Comparison of ENCODE assay signal across 19 cellular contexts in genomic region chr13:104980571-104980970, GRCh38.
"Had no signal": no experiment of that assay in that cellular context is flagged by ENCODE, and none has a peak within 500 bp of the region (broad histone marks: within the 10 kb centered on the region; RNA-seq: fewer than 3 reads in every experiment).

No MANE protein-coding gene starts in this region.

- H3K9me3 ChIP-seq: esophagus squamous epithelium, gastroesophageal sphincter, testis, tibial nerve, upper lobe of right lung, vagina had no signal

- H3K27ac ChIP-seq: esophagus squamous epithelium, gastroesophageal sphincter, skin epidermis, testis, tibial nerve, upper lobe of right lung, vagina had no signal

- H3K4me1 ChIP-seq: esophagus squamous epithelium, testis, upper lobe of right lung, vagina had no signal

- H3K27me3 ChIP-seq: esophagus squamous epithelium, gastroesophageal sphincter, testis, tibial nerve, upper lobe of right lung, vagina had no signal

- H3K36me3 ChIP-seq: esophagus squamous epithelium, gastroesophageal sphincter, tibial nerve, upper lobe of right lung, vagina had no signal

- ATAC-seq: gastroesophageal sphincter; left lobe of liver; natural killer cell; sciatic nerve; stimulated activated naive B cell treated with anti-CD40 and anti-IgM and Interleukin-4, amounts not matched to agents 10 μg/mL and 1 μg/mL and 100 μg/mL, for 72 hours; stimulated activated naive CD8-positive, alpha-beta T cell treated with anti-CD3 and anti-CD28 coated beads, Interleukin-15, amount 100 ng/mL, for 72 hours; upper lobe of right lung had no signal

- DNase-seq: esophagus squamous epithelium; foreskin fibroblast; glutamatergic neuron; islet precursor cell; mammary epithelial cell; natural killer cell; posterior cingulate gyrus; stimulated activated CD4-positive, alpha-beta T cell treated with anti-CD3 and anti-CD28 coated beads, Interleukin-2, amount 100 ng/mL, for 24 hours; stimulated activated CD4-positive, alpha-beta T cell treated with anti-CD3 and anti-CD28 coated beads, Interleukin-4, amount 100 ng/mL, for 4 hours; stimulated activated naive B cell treated with anti-CD40 and anti-IgM and Interleukin-4, amounts not matched to agents 10 μg/mL and 1 μg/mL and 100 μg/mL, for 72 hours; stimulated activated naive CD8-positive, alpha-beta T cell treated with anti-CD3 and anti-CD28 coated beads, Interleukin-15, amount 100 ng/mL, for 72 hours; testis; upper lobe of right lung had no signal

- H3K4me3 ChIP-seq: esophagus squamous epithelium, gastroesophageal sphincter, skin epidermis, testis, tibial nerve, upper lobe of right lung, vagina had no signal
